ENCODE assay signal across 9 cellular contexts in the genomic region with DNA sequence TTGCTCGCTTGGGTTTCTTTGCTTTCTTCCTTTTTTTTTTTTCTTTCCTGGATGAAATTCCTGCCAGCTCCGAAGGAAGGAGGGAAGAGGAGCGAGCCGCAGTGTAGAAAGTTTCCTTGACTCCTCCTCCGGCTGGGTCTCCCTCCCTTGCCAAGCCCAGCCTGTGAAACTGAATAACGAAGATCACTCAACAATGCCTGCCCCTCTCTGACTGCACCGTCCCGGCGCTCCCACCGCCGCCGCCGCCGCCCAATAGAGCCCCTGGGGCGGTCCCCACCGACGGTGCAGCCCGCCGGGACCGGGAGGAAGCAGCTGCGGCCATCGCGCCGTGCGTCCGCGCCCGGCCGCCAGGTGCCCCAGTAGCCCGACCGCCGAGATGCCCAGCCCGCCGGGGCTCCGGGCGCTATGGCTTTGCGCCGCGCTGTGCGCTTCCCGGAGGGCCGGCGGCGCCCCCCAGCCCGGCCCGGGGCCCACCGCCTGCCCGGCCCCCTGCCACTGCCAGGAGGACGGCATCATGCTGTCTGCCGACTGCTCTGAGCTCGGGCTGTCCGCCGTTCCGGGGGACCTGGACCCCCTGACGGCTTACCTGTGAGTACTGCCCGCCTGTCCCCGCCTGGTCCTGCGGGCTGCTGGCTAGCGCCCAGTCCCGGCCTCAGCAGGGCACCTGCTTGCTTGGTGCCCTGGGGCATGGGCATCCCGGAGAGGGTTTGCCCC. TPM values are rescaled to one million over a fixed set of nuclear protein-coding genes. Genes with fewer than 3 reads are reported as not detected.
DNase-seq lines count a peak whose midpoint lies in the region; ATAC-seq and TF ChIP-seq lines count a peak whose summit lies in the region.
"Had no signal": no experiment of that assay in that cellular context is flagged by ENCODE, and none has a peak within 500 bp of the region (broad histone marks: within the 10 kb centered on the region; RNA-seq: fewer than 3 reads in every experiment).

A gene with protein sequence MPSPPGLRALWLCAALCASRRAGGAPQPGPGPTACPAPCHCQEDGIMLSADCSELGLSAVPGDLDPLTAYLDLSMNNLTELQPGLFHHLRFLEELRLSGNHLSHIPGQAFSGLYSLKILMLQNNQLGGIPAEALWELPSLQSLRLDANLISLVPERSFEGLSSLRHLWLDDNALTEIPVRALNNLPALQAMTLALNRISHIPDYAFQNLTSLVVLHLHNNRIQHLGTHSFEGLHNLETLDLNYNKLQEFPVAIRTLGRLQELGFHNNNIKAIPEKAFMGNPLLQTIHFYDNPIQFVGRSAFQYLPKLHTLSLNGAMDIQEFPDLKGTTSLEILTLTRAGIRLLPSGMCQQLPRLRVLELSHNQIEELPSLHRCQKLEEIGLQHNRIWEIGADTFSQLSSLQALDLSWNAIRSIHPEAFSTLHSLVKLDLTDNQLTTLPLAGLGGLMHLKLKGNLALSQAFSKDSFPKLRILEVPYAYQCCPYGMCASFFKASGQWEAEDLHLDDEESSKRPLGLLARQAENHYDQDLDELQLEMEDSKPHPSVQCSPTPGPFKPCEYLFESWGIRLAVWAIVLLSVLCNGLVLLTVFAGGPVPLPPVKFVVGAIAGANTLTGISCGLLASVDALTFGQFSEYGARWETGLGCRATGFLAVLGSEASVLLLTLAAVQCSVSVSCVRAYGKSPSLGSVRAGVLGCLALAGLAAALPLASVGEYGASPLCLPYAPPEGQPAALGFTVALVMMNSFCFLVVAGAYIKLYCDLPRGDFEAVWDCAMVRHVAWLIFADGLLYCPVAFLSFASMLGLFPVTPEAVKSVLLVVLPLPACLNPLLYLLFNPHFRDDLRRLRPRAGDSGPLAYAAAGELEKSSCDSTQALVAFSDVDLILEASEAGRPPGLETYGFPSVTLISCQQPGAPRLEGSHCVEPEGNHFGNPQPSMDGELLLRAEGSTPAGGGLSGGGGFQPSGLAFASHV (plus strand): TSS at position 186 of the 714 bp plus-strand sequence. CDS start 191 bp downstream, at position 377.

- TF ChIP-seq CTCF in RWPE1 (conservative IDR thresholded peaks at IDR 0.05; ENCODE audit: low read depth), result peak; percentile 11; the same call in 1 of the 2 replicates
- no peak for TF ChIP-seq CTCF in omental fat pad (IDR thresholded peaks at IDR 0.05)

- ATAC-seq in left cardiac atrium (peak; percentile 39 to 57), omental fat pad (ENCODE audit: low FRiP score) (peak; percentile 30), GM18498 (IDR thresholded peaks at IDR 0.05; ENCODE audit: unreplicated experiment) (no peak), HG03196 (IDR thresholded peaks at IDR 0.05; ENCODE audit: unreplicated experiment) (no peak)

- CTCF ChIA-PET in RWPE1 (lab: Yijun Ruan, JAX), result interaction anchor here (0.5 to 5.4 kb wide), 39 partner anchors 9 to 1046 kb away, joined by 3 to 52 read pairs (median 6); no protein-coding TSS in a partner anchor

- intact Hi-C loops in left cardiac atrium (cut with DNase I), result loop anchor here in 1 of 2 donors (5.0 kb wide), 1 partner anchor 124 kb away; no protein-coding TSS in a partner anchor

- DNase-seq in Daoy (ENCODE audit: low read depth) (peak; percentile 27), RWPE1 (ENCODE audit: low spot score) (no peak), left cardiac atrium (no peak), omental fat pad (ENCODE audit: low spot score) (no peak), dedifferentiated amniotic fluid mesenchymal stem cell (ENCODE audit: extremely low spot score) (no peak), NCI-H2227 (lab: John Stamatoyannopoulos, UW; ENCODE audit: unreplicated experiment) (no peak)
- DNase-seq: NCI-H2081 treated with DMSO at 0.1 percent for 48 hours had no signal

- H3K27ac ChIP-seq in RWPE1, result peak within 1 kb of the TSS; percentile 39

- POLR2A ChIA-PET in RWPE1 (lab: Yijun Ruan, JAX; ENCODE audit: low non-redundant PET), result interaction anchor here (0.5 kb wide), 1 partner anchor 25 kb away, joined by 3 read pairs; no protein-coding TSS in a partner anchor

RNA-seq across cellular contexts. Expression of the gene that starts here (rescaled TPM):
- 0.23 and 1.2 TPM in 2 replicates for total RNA-seq in Daoy (2014; rRNA removed; shearing (Covaris generic))
- total RNA-seq in left cardiac atrium, result 1 to 10 TPM; 6.0 to 6.1 TPM
- total RNA-seq in omental fat pad, result under 1 TPM in 2 of 4 donors, not detected in 2; 0.28 to 0.32 TPM

Comparison
In these comparisons a context has a peak if more than half of its experiments do, and no peak if none do; other contexts are left out.
1. Peak in ATAC-seq in omental fat pad; RNA of the gene not detected or under 1 TPM.
2. ATAC-seq: peak in left cardiac atrium (2 of 2); none in GM18498 (single experiment) and HG03196 (single experiment).